Comparison of ENCODE assay signal across 8 cellular contexts in the genomic region with DNA sequence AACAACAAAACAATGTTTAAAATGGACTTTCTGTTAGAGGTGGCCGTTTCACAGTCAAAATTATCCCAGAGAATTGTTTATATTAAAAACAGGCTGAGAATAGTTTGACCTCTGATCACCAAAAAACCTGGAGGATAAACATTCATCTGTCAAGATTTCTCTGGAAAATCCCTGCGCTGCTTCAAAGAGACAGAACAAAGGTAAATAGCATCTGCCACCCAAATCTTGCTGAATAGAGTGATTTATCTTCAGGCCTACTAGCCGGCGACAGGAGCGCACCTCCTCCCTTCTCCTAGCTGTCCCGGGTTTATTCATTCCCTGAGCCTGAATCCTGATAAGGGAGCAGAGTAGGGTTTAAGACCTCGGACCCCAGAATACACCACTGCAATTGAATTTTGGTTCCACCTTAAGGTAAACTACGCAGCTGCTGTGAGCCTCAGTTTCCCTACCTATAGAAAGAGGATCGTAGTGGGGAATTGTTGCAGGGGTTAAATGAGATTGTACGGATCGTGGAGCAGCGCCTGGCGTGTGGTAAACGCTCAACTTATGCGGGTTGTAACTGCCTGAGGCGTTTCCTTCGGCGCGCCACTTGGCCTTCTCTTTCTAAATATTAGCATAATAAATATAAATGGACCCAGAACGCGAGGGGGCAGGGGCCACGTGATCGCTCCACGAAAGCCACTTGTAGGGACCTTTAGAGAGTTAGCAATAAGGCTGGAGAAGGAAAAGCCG. TPM values are rescaled to one million over a fixed set of nuclear protein-coding genes. Genes with fewer than 3 reads are reported as not detected.
DNase-seq lines count a peak whose midpoint lies in the region; ATAC-seq, FAIRE-seq and TF ChIP-seq lines count a peak whose summit lies in the region.

No MANE protein-coding gene starts in this region.

- no peak for TF ChIP-seq POLR2A in Peyer's patch (IDR thresholded peaks at IDR 0.05)
- peak in 1 of 2 experiments; percentile 41; a peak in 2 of 4 replicates for TF ChIP-seq POLR2A in HepG2 (IDR thresholded peaks at IDR 0.05; ENCODE audit: insufficient read depth in 1 of 2, low read depth in 2 of 2, low read length in 2 of 2)
- no peak for TF ChIP-seq POLR2A in suprapubic skin (IDR thresholded peaks at IDR 0.05)

- no peak for FAIRE-seq in HepG2 (lab: Jason Lieb, UNC)

- TF ChIP-seq EP300 in HepG2 (IDR thresholded peaks at IDR 0.05; ENCODE audit: low read depth in 2 of 2, low read length in 2 of 2) (no peak), HepG2 (CRISPR knock-in tag; IDR thresholded peaks at IDR 0.05; ENCODE audit: borderline replicate concordance) (no peak), suprapubic skin (IDR thresholded peaks at IDR 0.05) (no peak)

- POLR2A ChIA-PET in HepG2 (lab: Yijun Ruan, JAX) = interaction anchor here (0.7 to 1.5 kb wide), 2 partner anchors 12 to 172 kb away, joined by 3 to 5 read pairs; no protein-coding TSS in a partner anchor

- peak overlapping the region; percentile 100 for H3K4me2 ChIP-seq in HepG2 (ENCODE audit: low read depth, low read length)

- DNase-seq in BE2C = peak; percentile 62
- DNase-seq in Peyer's patch = peak in 2 of 3 donors; percentile 61 to 79
- DNase-seq in colonic mucosa = peak; percentile 62
- DNase-seq in HepG2 (ENCODE audit: low spot score) = peak; percentile 62
- peak; percentile 85 to 86 for DNase-seq in suprapubic skin (ENCODE audit: low spot score in 2 of 2)

- H3K4me3 ChIP-seq in BE2C (ENCODE audit: low read depth, low read length) (peak overlapping the region; percentile 83), HUES6 (ENCODE audit: low read depth, low read length) (peak overlapping the region; percentile 90), Peyer's patch (peak overlapping the region; percentile 87 to 99 (median 96)), colonic mucosa (peak overlapping the region; percentile 94), HepG2 (replicated peaks in 1 of 3; ENCODE audit: insufficient read depth in 1 of 3, low read depth in 2 of 3, low read length in 3 of 3) (peak overlapping the region; percentile 77 to 90 (median 88)), suprapubic skin (peak overlapping the region; percentile 66)

- CTCF ChIA-PET in HepG2 (lab: Yijun Ruan, JAX; ENCODE audit: low intra/inter-chr PET ratio, low total read pairs) = no interaction called here

- no peaks in the 10 kb centered on the region for H3K27me3 ChIP-seq in BE2C
- H3K27me3 ChIP-seq in HUES6 (ENCODE audit: control insufficient read depth, insufficient read depth, low read length) = no peaks in the 10 kb centered on the region
- H3K27me3 ChIP-seq in Peyer's patch = no peaks in the 10 kb centered on the region
- no peaks in the 10 kb centered on the region for H3K27me3 ChIP-seq in colonic mucosa
- H3K27me3 ChIP-seq in HepG2 (ENCODE audit: control insufficient read depth in 1 of 2, insufficient read depth in 2 of 2, low read length in 2 of 2) = no peaks in the 10 kb centered on the region; a peak in 1 of 5 replicates
- no peaks in the 10 kb centered on the region for H3K27me3 ChIP-seq in suprapubic skin

- ATAC-seq in GM18868 (IDR thresholded peaks at IDR 0.05; ENCODE audit: unreplicated experiment) (peak; percentile 13), HepG2 (peak; percentile 14; the same call in 2 of the 3 replicates), GM21447 (IDR thresholded peaks at IDR 0.05; ENCODE audit: unreplicated experiment) (no peak)

- peaks cover 36% of the 10 kb centered on the region for H3K79me2 ChIP-seq in HepG2 (ENCODE audit: insufficient read depth, low read length)

- H3K9me3 ChIP-seq in BE2C (no peaks in the 10 kb centered on the region), HUES6 (ENCODE audit: control insufficient read depth, insufficient read depth, low read depth, low read length) (no peaks in the 10 kb centered on the region), Peyer's patch (no peaks in the 10 kb centered on the region), colonic mucosa (no peaks in the 10 kb centered on the region), HepG2 (ENCODE audit: low read length) (no peaks in the 10 kb centered on the region), suprapubic skin (no peaks in the 10 kb centered on the region)

- TF ChIP-seq RAD21 in HepG2 (CRISPR knock-in tag; IDR thresholded peaks at IDR 0.05) = no peak

- in situ Hi-C loops in HepG2 (cut with HindIII; ENCODE audit: extremely low pct_ligation_motif_present, low pct_unique_long_range_greater_than_20kb) = no loop called here

- peak overlapping the region; percentile 52; the same call in 1 of the 2 replicates for H3K27ac ChIP-seq in HUES6 (ENCODE audit: low read depth, low read length)
- H3K27ac ChIP-seq in Peyer's patch = peak overlapping the region; percentile 86 to 99 (median 96)
- H3K27ac ChIP-seq in colonic mucosa = peak overlapping the region; percentile 98
- H3K27ac ChIP-seq in HepG2 (ENCODE audit: extremely low read length, insufficient read depth, low read length) = peak overlapping the region; percentile 98
- peak overlapping the region; percentile 94 for H3K27ac ChIP-seq in suprapubic skin

- BruUV-seq in HepG2 (replicated peaks; lab: Mats Ljungman, UMichigan) = TSS peak; percentile 78

- H3K4me1 ChIP-seq in BE2C (peaks cover 7% of the 10 kb centered on the region; the same call in 1 of the 2 replicates), HUES6 (ENCODE audit: control insufficient read depth, insufficient read depth, low read length) (peaks cover 19% of the 10 kb centered on the region), Peyer's patch (peaks cover 0 to 27% (median 5%) of the 10 kb centered on the region in 4 donors), colonic mucosa (no peaks in the 10 kb centered on the region), HepG2 (ENCODE audit: insufficient read depth, low read length) (peaks cover 39% of the 10 kb centered on the region), suprapubic skin (peaks cover 32% of the 10 kb centered on the region)

- intact Hi-C loops in colonic mucosa (cut with DNase I) (loop anchor here (10.0 kb wide), 1 partner anchor 88 kb away; a partner anchor contains a TSS), HepG2 (cut with micrococcal nuclease; ENCODE audit: unreplicated experiment) (loop anchor here (2.0 kb wide), 1 partner anchor 22 kb away; no protein-coding TSS in a partner anchor)

- H3K9ac ChIP-seq in HUES6 (ENCODE audit: low read length) (peak overlapping the region; percentile 98), colonic mucosa (ENCODE audit: low read depth in 2 of 2, low read length in 2 of 2) (peak overlapping the region; percentile 64 to 89), HepG2 (ENCODE audit: insufficient read depth, low read depth, low read length) (peak overlapping the region; percentile 98)

- H4K20me1 ChIP-seq in HepG2 (ENCODE audit: insufficient read depth, low read length) = no peaks in the 10 kb centered on the region

- H2AFZ ChIP-seq in HepG2 (ENCODE audit: low read length) = peak overlapping the region; percentile 99

- TF ChIP-seq CTCF in BE2C (IDR thresholded peaks at IDR 0.05; ENCODE audit: low read depth, low read length) (no peak), Peyer's patch (IDR thresholded peaks at IDR 0.05) (no peak), colonic mucosa (IDR thresholded peaks at IDR 0.05) (no peak), HepG2 (CRISPR knock-in tag; IDR thresholded peaks at IDR 0.05) (no peak), suprapubic skin (IDR thresholded peaks at IDR 0.05) (no peak)

- H3K36me3 ChIP-seq in BE2C = no peaks in the 10 kb centered on the region
- H3K36me3 ChIP-seq in HUES6 (ENCODE audit: control insufficient read depth, insufficient read depth, low read length) = no peaks in the 10 kb centered on the region
- no peaks in the 10 kb centered on the region for H3K36me3 ChIP-seq in Peyer's patch
- no peaks in the 10 kb centered on the region for H3K36me3 ChIP-seq in colonic mucosa
- no peaks in the 10 kb centered on the region for H3K36me3 ChIP-seq in HepG2 (replicated peaks in 1 of 2; ENCODE audit: control insufficient read depth in 1 of 2, insufficient read depth in 2 of 2, low read length in 2 of 2)
- H3K36me3 ChIP-seq in suprapubic skin = no peaks in the 10 kb centered on the region

- under 1% methylated on average over 21 of the region's 25 CpGs for WGBS in HepG2 (ENCODE audit: low lambda C conversion rate)
- 4% methylated on average over 23 of the region's 25 CpGs for WGBS in suprapubic skin

RNA-seq across cellular contexts. Expression of a gene that starts 0.5 kb away (rescaled TPM):
- polyA plus RNA-seq in BE2C (2012; ENCODE audit: insufficient read depth, insufficient read length, low read depth) = 48.1 TPM
- total RNA-seq in Peyer's patch (10 to 100 TPM; 26.8 to 39.6 (median 29.8) TPM), colonic mucosa (10 to 100 TPM; 10.6 to 12.2 TPM), HepG2 (2016; rRNA removed; fragmentation: Illumina TruSeq; extraction: Trizol) (19.4 and 23.5 TPM in 2 replicates), suprapubic skin (10 to 100 TPM; 13.1 to 28.2 (median 18.6) TPM)
- 28.3 and 28.8 TPM in 2 replicates for total RNA-seq in HepG2 (2016; cell fraction: cytosol; rRNA removed; fragmentation: Illumina TruSeq; extraction: Trizol; ENCODE audit: low read depth)
- total RNA-seq in HepG2 (2016; cell fraction: insoluble cytoplasmic fraction; rRNA removed; fragmentation: Illumina TruSeq; extraction: Trizol) = 17.6 and 21.2 TPM in 2 replicates
- 41.5 and 54.6 TPM in 2 replicates for total RNA-seq in HepG2 (2016; cell fraction: membrane; rRNA removed; fragmentation: Illumina TruSeq; extraction: Trizol)
- total RNA-seq in HepG2 (2016; cell fraction: nucleus; rRNA removed; fragmentation: Illumina TruSeq; extraction: Trizol) = 28.2 and 31.4 TPM in 2 replicates
- 15.4 and 17.3 TPM in 2 replicates for polyA plus RNA-seq in HepG2 (2011; rRNA removed)
- polyA plus RNA-seq in HepG2 (2011; cell fraction: cytosol; rRNA removed) = 9.8 and 14.0 TPM in 2 replicates
- 10.7 and 11.0 TPM in 2 replicates for polyA plus RNA-seq in HepG2 (2011; cell fraction: nucleus; rRNA removed)
- 10.8 and 12.8 TPM in 2 replicates for polyA plus RNA-seq in HepG2 (2012)
- polyA plus RNA-seq in HepG2 (2016; cell fraction: cytosol; fragmentation: Illumina TruSeq; extraction: Trizol; ENCODE audit: low read depth) = 36.8 and 37.8 TPM in 2 replicates
- 22.0 and 24.7 TPM in 2 replicates for polyA plus RNA-seq in HepG2 (2016; cell fraction: insoluble cytoplasmic fraction; fragmentation: Illumina TruSeq; extraction: Trizol; ENCODE audit: low read depth)
- 45.3 and 51.8 TPM in 2 replicates for polyA plus RNA-seq in HepG2 (2016; cell fraction: membrane; fragmentation: Illumina TruSeq; extraction: Trizol; ENCODE audit: low read depth)
- polyA plus RNA-seq in HepG2 (2016; cell fraction: nucleus; fragmentation: Illumina TruSeq; extraction: Trizol; ENCODE audit: insufficient read depth, low read depth) = 22.5 and 23.7 TPM in 2 replicates
- polyA minus RNA-seq in HepG2 (2011; rRNA and poly(A)+ RNA removed; ENCODE audit: low replicate concordance) = 13.2 and 58.2 TPM in 2 replicates
- 15.7 and 18.9 TPM in 2 replicates for polyA minus RNA-seq in HepG2 (2011; cell fraction: cytosol; rRNA and poly(A)+ RNA removed)
- 45.2 and 45.3 TPM in 2 replicates for polyA minus RNA-seq in HepG2 (2011; cell fraction: nucleus; rRNA and poly(A)+ RNA removed)
